18 cellular contexts compared by ENCODE assay signal in genomic region chr3:29914861-29915524, GRCh38.
DNase-seq lines count a peak whose midpoint lies in the region; ATAC-seq, FAIRE-seq and TF ChIP-seq lines count a peak whose summit lies in the region.
"Had no signal": no experiment of that assay in that cellular context is flagged by ENCODE, and none has a peak within 500 bp of the region (broad histone marks: within the 10 kb centered on the region; RNA-seq: fewer than 3 reads in every experiment).

No MANE protein-coding gene starts in this region.

- intact Hi-C loops in CD4-positive, alpha-beta memory T cell (cut with micrococcal nuclease): no loop called here

- H3K27me3 ChIP-seq in suprapubic skin: no peaks in the 10 kb centered on the region
- H3K27me3 ChIP-seq in CD4-positive, alpha-beta memory T cell (ENCODE audit: insufficient read depth, low read length): no peaks in the 10 kb centered on the region

- H3K36me3 ChIP-seq in suprapubic skin: no peaks in the 10 kb centered on the region
- no peaks in the 10 kb centered on the region for H3K36me3 ChIP-seq in CD4-positive, alpha-beta memory T cell (ENCODE audit: insufficient read depth, low read length)

- no peak overlapping the region for H3K4me3 Mint-ChIP-seq in CD4-positive, alpha-beta memory T cell
- H3K4me3 Mint-ChIP-seq: brain; CD4-positive, alpha-beta T cell; effector memory CD8-positive, alpha-beta T cell; stimulated activated naive CD8-positive, alpha-beta T cell treated with anti-CD3 and anti-CD28 coated beads, Interleukin-15, Interleukin-2, amounts not matched to agents 100 ng/mL and 50 ng/mL, for 24 hours had no signal

- H3K27me3 Mint-ChIP-seq in CD4-positive, alpha-beta memory T cell: peaks cover 0 to 5% of the 10 kb centered on the region in 2 donors
- H3K27me3 Mint-ChIP-seq: effector memory CD8-positive, alpha-beta T cell had no signal

- in situ Hi-C loops in astrocyte of the cerebellum (cut with HindIII; ENCODE audit: low sequenced_read_pairs): no loop called here

- no peak for ATAC-seq in GM18870 (IDR thresholded peaks at IDR 0.05; ENCODE audit: unreplicated experiment)
- ATAC-seq in HG03457 (IDR thresholded peaks at IDR 0.05; ENCODE audit: unreplicated experiment): no peak
- ATAC-seq: effector memory CD8-positive, alpha-beta T cell; Panc1 had no signal

- POLR2A ChIA-PET in CD4-positive, alpha-beta memory T cell (lab: Charles Lee; ENCODE audit: partially characterized antibody): no interaction called here

- no peak overlapping the region for H3K27ac Mint-ChIP-seq in CD4-positive, alpha-beta memory T cell
- H3K27ac Mint-ChIP-seq: brain; CD4-positive, alpha-beta T cell; effector memory CD8-positive, alpha-beta T cell; stimulated activated naive CD8-positive, alpha-beta T cell treated with anti-CD3 and anti-CD28 coated beads, Interleukin-15, Interleukin-2, amounts not matched to agents 100 ng/mL and 50 ng/mL, for 24 hours had no signal

- no peaks in the 10 kb centered on the region for H3K9me3 Mint-ChIP-seq in CD4-positive, alpha-beta memory T cell
- H3K9me3 Mint-ChIP-seq: CD4-positive, alpha-beta T cell; effector memory CD8-positive, alpha-beta T cell; stimulated activated naive CD8-positive, alpha-beta T cell treated with anti-CD3 and anti-CD28 coated beads, Interleukin-15, Interleukin-2, amounts not matched to agents 100 ng/mL and 50 ng/mL, for 24 hours had no signal

- TF ChIP-seq CTCF in astrocyte of the cerebellum (IDR thresholded peaks at IDR 0.05; ENCODE audit: low read depth, low read length, missing control alignments) (no peak), foreskin fibroblast (IDR thresholded peaks at IDR 0.05; ENCODE audit: low read depth, low read length) (no peak), suprapubic skin (IDR thresholded peaks at IDR 0.05) (no peak)

- H3K4me3 ChIP-seq in astrocyte of the cerebellum (ENCODE audit: low read depth, low read length) (no peak overlapping the region), foreskin fibroblast (ENCODE audit: low read depth in 1 of 2, low read length in 2 of 2) (no peak overlapping the region), suprapubic skin (no peak overlapping the region)
- H3K4me3 ChIP-seq in CD4-positive, alpha-beta memory T cell (ENCODE audit: low read length in 2 of 2): no peak overlapping the region

- no peak for DNase-seq in H54 (ENCODE audit: insufficient read length, low spot score)
- peak; percentile 32 for DNase-seq in astrocyte of the cerebellum (ENCODE audit: low read depth)
- DNase-seq in foreskin fibroblast: peak; percentile 65 to 83
- DNase-seq in suprapubic skin (ENCODE audit: low spot score in 2 of 2): no peak
- no peak for DNase-seq in CD4-positive, alpha-beta memory T cell
- DNase-seq: activated gamma-delta T cell treated with Interleukin-2 at 50 U/mL for 16 hours; CD4-positive, alpha-beta T cell; effector memory CD8-positive, alpha-beta T cell; kidney; NCI-H1694 treated with DMSO at 0.1 percent for 48 hours; NCI-H69; stimulated activated CD4-positive, alpha-beta T cell treated with anti-CD3 and anti-CD28 coated beads, Interleukin-12 subunit alpha, Interleukin-12 subunit beta, amount 100 ng/mL, for 4 hours had no signal

- H3K9me3 ChIP-seq in suprapubic skin: no peaks in the 10 kb centered on the region
- no peaks in the 10 kb centered on the region for H3K9me3 ChIP-seq in CD4-positive, alpha-beta memory T cell (ENCODE audit: control insufficient read depth in 1 of 2, low read length in 2 of 2)

- H3K4me1 Mint-ChIP-seq in CD4-positive, alpha-beta memory T cell: no peaks in the 10 kb centered on the region

- TF ChIP-seq EP300 in suprapubic skin (IDR thresholded peaks at IDR 0.05): no peak

- H3K4me1 ChIP-seq in suprapubic skin: no peaks in the 10 kb centered on the region
- H3K4me1 ChIP-seq in CD4-positive, alpha-beta memory T cell (ENCODE audit: insufficient read depth, low read length): no peaks in the 10 kb centered on the region

- peak overlapping the region; percentile 19 for H3K27ac ChIP-seq in suprapubic skin
- H3K27ac ChIP-seq in CD4-positive, alpha-beta memory T cell (ENCODE audit: low read depth, low read length): no peak overlapping the region

- TF ChIP-seq POLR2A in H54 (IDR thresholded peaks at IDR 0.05; ENCODE audit: low read depth, low read length): no peak
- no peak for TF ChIP-seq POLR2A in suprapubic skin (IDR thresholded peaks at IDR 0.05)

- no peaks in the 10 kb centered on the region for H3K36me3 Mint-ChIP-seq in CD4-positive, alpha-beta memory T cell
- H3K36me3 Mint-ChIP-seq: brain had no signal

- FAIRE-seq in H54 (lab: Jason Lieb, UNC): peak; percentile 75
- FAIRE-seq: GM12892, kidney had no signal

- CTCF ChIA-PET in CD4-positive, alpha-beta memory T cell (lab: Charles Lee; ENCODE audit: partially characterized antibody): no interaction called here

- WGBS in suprapubic skin: 59% methylated on average over 3 of the region's 3 CpGs

Comparison
In these comparisons a context has a peak if more than half of its experiments do, and no peak if none do; other contexts are left out.
1. DNase-seq: peak in astrocyte of the cerebellum (single experiment) and foreskin fibroblast (2 of 2); none in H54 (single experiment), suprapubic skin (0 of 2) and CD4-positive, alpha-beta memory T cell (0 of 5).